Comparison of ENCODE assay signal across 6 cellular contexts in the genomic region with DNA sequence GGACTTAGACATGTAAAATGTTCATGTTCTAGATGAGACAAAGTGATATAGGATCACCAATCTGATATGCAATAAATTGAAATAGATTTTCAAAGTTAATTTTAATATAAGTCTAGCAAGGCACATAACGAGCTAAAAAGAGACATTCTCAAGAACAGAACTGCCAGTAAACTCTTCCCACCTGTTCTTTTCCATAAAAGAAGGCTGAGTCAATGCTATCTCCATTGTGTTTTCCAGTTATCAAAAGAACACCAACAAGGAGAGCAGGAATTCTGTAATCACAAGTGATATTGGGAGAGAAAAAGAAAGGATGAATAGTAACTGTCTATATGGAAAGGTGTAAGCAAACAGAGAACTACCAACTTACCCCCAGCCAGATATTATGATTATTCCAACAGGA.
"Had no signal": no experiment of that assay in that cellular context is flagged by ENCODE, and none has a peak within 500 bp of the region (broad histone marks: within the 10 kb centered on the region; RNA-seq: fewer than 3 reads in every experiment).

No MANE protein-coding gene starts in this region.

- H3K4me3 ChIP-seq: GM23338 had no signal

- DNase-seq: H9, HCEC 1CT, KBM-7 had no signal

- H3K27ac ChIP-seq: HL-60 had no signal

- H3K4me2 ChIP-seq: GM23338 had no signal

- ATAC-seq: GM23338, HepG2 had no signal

- H2AFZ ChIP-seq: GM23338 had no signal
